8 cellular contexts compared by ENCODE assay signal in genomic region chr12:94186461-94187237, GRCh38. TPM values are rescaled to one million over a fixed set of nuclear protein-coding genes. Genes with fewer than 3 reads are reported as not detected.
DNase-seq lines count a peak whose midpoint lies in the region; FAIRE-seq and TF ChIP-seq lines count a peak whose summit lies in the region.

No MANE protein-coding gene starts in this region.

- peak overlapping the region; percentile 58 for H2AFZ ChIP-seq in astrocyte (ENCODE audit: low read depth, low read length)

- no peak for TF ChIP-seq CTCF in astrocyte (IDR thresholded peaks at IDR 0.05; ENCODE audit: insufficient read depth, low read depth, low read length)
- no peak for TF ChIP-seq CTCF in CD14-positive monocyte (IDR thresholded peaks at IDR 0.05)

- H3K27ac ChIP-seq in HUES48 (ENCODE audit: low read depth, low read length) (no peak overlapping the region), astrocyte (ENCODE audit: low read depth, low read length) (no peak overlapping the region), iPS-18a (ENCODE audit: low read length) (no peak overlapping the region)

- intact Hi-C loops in CD14-positive monocyte (cut with micrococcal nuclease): no loop called here

- no peaks in the 10 kb centered on the region for H3K79me2 ChIP-seq in astrocyte (ENCODE audit: insufficient read depth, low read length)

- H3K4me1 ChIP-seq in HUES48 (ENCODE audit: control insufficient read depth, insufficient read depth, low read length) (peaks cover 12% of the 10 kb centered on the region; the same call in 1 of the 2 replicates), astrocyte (ENCODE audit: insufficient read depth, low read length) (peaks cover 7% of the 10 kb centered on the region), iPS-18a (ENCODE audit: control insufficient read depth, low read depth, low read length) (peaks cover 17% of the 10 kb centered on the region)

- H3K4me3 ChIP-seq in HUES48 (ENCODE audit: low read depth, low read length) (peak overlapping the region; percentile 11; the same call in 1 of the 2 replicates), astrocyte (ENCODE audit: insufficient read depth, low read depth, low read length) (peak overlapping the region; percentile 43), iPS-18a (ENCODE audit: low read length) (peak overlapping the region; percentile 39), skeletal muscle cell (ENCODE audit: low read depth, low read length) (peak overlapping the region; percentile 39)

- no peak overlapping the region for H3K9ac ChIP-seq in HUES48 (ENCODE audit: low read depth, low read length)
- no peak overlapping the region for H3K9ac ChIP-seq in astrocyte (ENCODE audit: low read length)
- no peak overlapping the region for H3K9ac ChIP-seq in iPS-18a (ENCODE audit: low read length)

- H3K4me2 ChIP-seq in astrocyte (ENCODE audit: low read length): peak overlapping the region; percentile 82

- no peaks in the 10 kb centered on the region for H4K20me1 ChIP-seq in astrocyte (ENCODE audit: insufficient read depth, low read length)

- H3K36me3 Mint-ChIP-seq in astrocyte (ENCODE audit: low read depth, unreplicated experiment): peaks cover 2% of the 10 kb centered on the region
- H3K36me3 Mint-ChIP-seq in CD14-positive monocyte: peaks cover 5 to 44% of the 10 kb centered on the region in 2 donors

- H3K27me3 ChIP-seq in HUES48 (ENCODE audit: control insufficient read depth, insufficient read depth, low read length) (peaks cover 42% of the 10 kb centered on the region), astrocyte (ENCODE audit: insufficient read depth, low read length) (peaks cover 36% of the 10 kb centered on the region), iPS-18a (ENCODE audit: control insufficient read depth, insufficient read depth, low read length) (peaks cover 31% of the 10 kb centered on the region)

- H3K4me1 Mint-ChIP-seq in astrocyte (ENCODE audit: low read depth, unreplicated experiment): peaks cover 2% of the 10 kb centered on the region
- H3K4me1 Mint-ChIP-seq in CD14-positive monocyte: no peaks in the 10 kb centered on the region

- FAIRE-seq in astrocyte (lab: Jason Lieb, UNC): no peak

- DNase-seq in astrocyte (ENCODE audit: low read depth) (peak; percentile 61), skeletal muscle cell (ENCODE audit: low read depth) (peak; percentile 20), hepatic stellate cell (ENCODE audit: low spot score) (no peak), GM19240 (ENCODE audit: insufficient read length, low spot score) (no peak), SHP77 (lab: John Stamatoyannopoulos, UW) (no peak), CD14-positive monocyte (ENCODE audit: low spot score) (no peak)

- H3K9me3 Mint-ChIP-seq in astrocyte (ENCODE audit: unreplicated experiment) (no peaks in the 10 kb centered on the region), CD14-positive monocyte (peaks cover 0 to 8% (median 0%) of the 10 kb centered on the region in 7 donors)

- H3K36me3 ChIP-seq in HUES48 (ENCODE audit: control insufficient read depth, insufficient read depth, low read length) (no peaks in the 10 kb centered on the region), astrocyte (ENCODE audit: insufficient read depth, low read length) (no peaks in the 10 kb centered on the region), iPS-18a (ENCODE audit: control insufficient read depth, low read depth, low read length) (no peaks in the 10 kb centered on the region)

- H3K9me3 ChIP-seq in HUES48 (ENCODE audit: control insufficient read depth, insufficient read depth, low read length) (no peaks in the 10 kb centered on the region), astrocyte (ENCODE audit: insufficient read depth, low read depth, low read length) (no peaks in the 10 kb centered on the region), iPS-18a (ENCODE audit: control insufficient read depth, low read depth, low read length) (no peaks in the 10 kb centered on the region)

- H3K27me3 Mint-ChIP-seq in astrocyte (ENCODE audit: low read depth, unreplicated experiment): peaks cover 5% of the 10 kb centered on the region
- peaks cover 0 to 4% (median 2%) of the 10 kb centered on the region in 3 donors for H3K27me3 Mint-ChIP-seq in CD14-positive monocyte (ENCODE audit: low read depth in 3 of 3)

- H3K4me3 Mint-ChIP-seq in astrocyte (ENCODE audit: unreplicated experiment) (no peak overlapping the region), CD14-positive monocyte (no peak overlapping the region)

- no peak overlapping the region for H3K27ac Mint-ChIP-seq in astrocyte (ENCODE audit: unreplicated experiment)
- no peak overlapping the region for H3K27ac Mint-ChIP-seq in CD14-positive monocyte

RNA-seq across cellular contexts. Expression of gene PLXNC1, which starts 38.3 kb away (rescaled TPM):
- total RNA-seq in astrocyte: 5.8 and 6.9 TPM in 2 replicates
- polyA plus RNA-seq in CD14-positive monocyte: 10 to 100 TPM; 14.3 to 15.4 TPM

Comparison
In these comparisons a context has a peak if more than half of its experiments do, and no peak if none do; other contexts are left out.
1. DNase-seq: peak in astrocyte (single experiment) and skeletal muscle cell (single experiment); none in hepatic stellate cell (single experiment), GM19240 (single experiment), SHP77 (0 of 2) and CD14-positive monocyte (single experiment).
2. Peak in every context shown above with its lines, with median percentiles within 50 percentile points of each other: H3K4me3 ChIP-seq.